In genomic region chr7:18450021-18450420, GRCh38 we compare ENCODE assay signal across 28 cellular contexts.
"Had no signal": no experiment of that assay in that cellular context is flagged by ENCODE, and none has a peak within 500 bp of the region (broad histone marks: within the 10 kb centered on the region; RNA-seq: fewer than 3 reads in every experiment).

No MANE protein-coding gene starts in this region.

- DNase-seq: activated CD4-positive, alpha-beta T cell treated with anti-CD3 and anti-CD28 coated beads for 1 hour; activated CD4-positive, alpha-beta T cell treated with anti-CD3 and anti-CD28 coated beads, Interleukin-2, amount 50 U/mL, for 1 hour; activated CD8-positive, alpha-beta T cell treated with anti-CD3 and anti-CD28 coated beads for 36 hours; activated naive CD8-positive, alpha-beta T cell treated with anti-CD3 and anti-CD28 coated beads, Interleukin-2, amount 50 U/mL, for 24 hours; activated T-cell treated with anti-CD3 and anti-CD28 coated beads, Interleukin-2, amount 50 U/mL, for 48 hours; anterior cingulate cortex; body of pancreas; cerebellar nuclear complex; colonic mucosa; effector CD8-positive, alpha-beta T cell; esophagus squamous epithelium; foreskin melanocyte; heart right ventricle; naive B cell; nephron progenitor cell; retina; sigmoid colon; small intestine; stimulated activated CD4-positive, alpha-beta T cell treated with anti-CD3 and anti-CD28 coated beads, Interleukin-4, amount 100 ng/mL, for 4 hours; stimulated activated naive B cell treated with anti-CD40 and anti-IgM and Interleukin-4, amounts not matched to agents 10 μg/mL and 1 μg/mL and 100 μg/mL, for 72 hours; stomach; T-helper 2 cell; thyroid gland; upper lobe of left lung had no signal

- H3K27ac Mint-ChIP-seq: activated CD8-positive, alpha-beta T cell treated with anti-CD3 and anti-CD28 coated beads for 36 hours; activated naive CD4-positive, alpha-beta T cell treated with anti-CD3 and anti-CD28 coated beads, Interleukin-2, amount 50 U/mL, for 24 hours; activated naive CD8-positive, alpha-beta T cell treated with anti-CD3 and anti-CD28 coated beads, Interleukin-2, amount 50 U/mL, for 24 hours; activated T-helper 2 cell treated with anti-CD3 and anti-CD28 coated beads, Interferon-gamma antibody, Interleukin-2, Interleukin-4, amounts not matched to agents 10 μg/mL and 5 μg/mL and 100 μg/mL, durations not matched to agents 14 hours and 24 hours and 36 hours; mesothelial cell of epicardium; naive B cell; nephron progenitor cell; stimulated activated naive B cell treated with anti-CD40 and anti-IgM and Interleukin-4, amounts not matched to agents 10 μg/mL and 1 μg/mL and 100 μg/mL, for 72 hours; WTC11 had no signal

- ATAC-seq: activated CD8-positive, alpha-beta T cell treated with anti-CD3 and anti-CD28 coated beads for 36 hours; activated naive CD8-positive, alpha-beta T cell treated with anti-CD3 and anti-CD28 coated beads, Interleukin-2, amount 50 U/mL, for 24 hours; body of pancreas; heart right ventricle; stimulated activated naive B cell treated with anti-CD40 and anti-IgM and Interleukin-4, amounts not matched to agents 10 μg/mL and 1 μg/mL and 100 μg/mL, for 72 hours; WTC11 had no signal

- H3K4me3 Mint-ChIP-seq: activated CD8-positive, alpha-beta T cell treated with anti-CD3 and anti-CD28 coated beads for 36 hours; activated naive CD4-positive, alpha-beta T cell treated with anti-CD3 and anti-CD28 coated beads, Interleukin-2, amount 50 U/mL, for 24 hours; activated naive CD8-positive, alpha-beta T cell treated with anti-CD3 and anti-CD28 coated beads, Interleukin-2, amount 50 U/mL, for 24 hours; mesothelial cell of epicardium; naive B cell; nephron progenitor cell; stimulated activated naive B cell treated with anti-CD40 and anti-IgM and Interleukin-4, amounts not matched to agents 10 μg/mL and 1 μg/mL and 100 μg/mL, for 72 hours; WTC11 had no signal

- H3K36me3 Mint-ChIP-seq: activated naive CD4-positive, alpha-beta T cell treated with anti-CD3 and anti-CD28 coated beads, Interleukin-2, amount 50 U/mL, for 24 hours had no signal

- H3K4me3 ChIP-seq: body of pancreas, colonic mucosa, esophagus squamous epithelium, heart right ventricle, sigmoid colon, stomach, thyroid gland, upper lobe of left lung had no signal

- H3K9me3 Mint-ChIP-seq: activated naive CD4-positive, alpha-beta T cell treated with anti-CD3 and anti-CD28 coated beads, Interleukin-2, amount 50 U/mL, for 24 hours; activated naive CD8-positive, alpha-beta T cell treated with anti-CD3 and anti-CD28 coated beads, Interleukin-2, amount 50 U/mL, for 24 hours; activated T-helper 2 cell treated with anti-CD3 and anti-CD28 coated beads, Interferon-gamma antibody, Interleukin-2, Interleukin-4, amounts not matched to agents 10 μg/mL and 5 μg/mL and 100 μg/mL, durations not matched to agents 14 hours and 24 hours and 36 hours had no signal

- H3K27me3 Mint-ChIP-seq: activated CD8-positive, alpha-beta T cell treated with anti-CD3 and anti-CD28 coated beads for 36 hours; activated naive CD4-positive, alpha-beta T cell treated with anti-CD3 and anti-CD28 coated beads, Interleukin-2, amount 50 U/mL, for 24 hours; activated naive CD8-positive, alpha-beta T cell treated with anti-CD3 and anti-CD28 coated beads, Interleukin-2, amount 50 U/mL, for 24 hours; naive B cell; stimulated activated naive B cell treated with anti-CD40 and anti-IgM and Interleukin-4, amounts not matched to agents 10 μg/mL and 1 μg/mL and 100 μg/mL, for 72 hours had no signal

- H3K4me1 Mint-ChIP-seq: activated naive CD4-positive, alpha-beta T cell treated with anti-CD3 and anti-CD28 coated beads, Interleukin-2, amount 50 U/mL, for 24 hours; activated naive CD8-positive, alpha-beta T cell treated with anti-CD3 and anti-CD28 coated beads, Interleukin-2, amount 50 U/mL, for 24 hours; nephron progenitor cell had no signal
